Comparison of ENCODE assay signal across 7 cellular contexts in genomic region chr21:41952568-41953248, GRCh38. TPM values are rescaled to one million over a fixed set of nuclear protein-coding genes. Genes with fewer than 3 reads are reported as not detected.
DNase-seq lines count a peak whose midpoint lies in the region; ATAC-seq and TF ChIP-seq lines count a peak whose summit lies in the region.

No MANE protein-coding gene starts in this region.

- peak; percentile 77 for DNase-seq in H7
- DNase-seq in RWPE2 (ENCODE audit: low spot score), result no peak
- peak in 1 of 2 donors; percentile 20 for DNase-seq in foreskin fibroblast
- DNase-seq in HPDE6-E6E7 (ENCODE audit: extremely low spot score), result no peak

- H3K27ac ChIP-seq in RWPE2 (ENCODE audit: poor library complexity, severe bottlenecking), result peak overlapping the region; percentile 40
- no peak overlapping the region for H3K27ac ChIP-seq in rectal smooth muscle tissue (ENCODE audit: low read depth, low read length)

- H3K9ac ChIP-seq in rectal smooth muscle tissue (ENCODE audit: low read length), result peak overlapping the region; percentile 5

- TF ChIP-seq CTCF in RWPE2 (IDR thresholded peaks at IDR 0.05; ENCODE audit: poor library complexity, severe bottlenecking) (no peak), foreskin fibroblast (IDR thresholded peaks at IDR 0.05; ENCODE audit: low read depth, low read length) (no peak)

- no peaks in the 10 kb centered on the region for H3K9me3 ChIP-seq in RWPE2 (ENCODE audit: severe bottlenecking)

- H3K36me3 ChIP-seq in H7 (replicated peaks; ENCODE audit: control insufficient read depth, insufficient read depth, low read length) (no peaks in the 10 kb centered on the region), RWPE2 (ENCODE audit: low read depth) (no peaks in the 10 kb centered on the region; the same call in 1 of the 2 replicates), rectal smooth muscle tissue (ENCODE audit: control insufficient read depth, insufficient read depth, low read length) (no peaks in the 10 kb centered on the region)

- peak; percentile 15; the same call in 1 of the 3 replicates for ATAC-seq in RWPE2 (ENCODE audit: low read depth)
- no peak for ATAC-seq in GM19455 (IDR thresholded peaks at IDR 0.05; ENCODE audit: unreplicated experiment)
- ATAC-seq in HG03439 (IDR thresholded peaks at IDR 0.05; ENCODE audit: unreplicated experiment), result no peak

- peaks cover 17% of the 10 kb centered on the region for H3K4me1 ChIP-seq in RWPE2 (ENCODE audit: insufficient read depth, poor library complexity, severe bottlenecking)
- H3K4me1 ChIP-seq in rectal smooth muscle tissue (ENCODE audit: control insufficient read depth, insufficient read depth, low read length), result peaks cover 8% of the 10 kb centered on the region

- H3K4me3 ChIP-seq in H7 (ENCODE audit: insufficient read depth, low read depth, low read length) (peak overlapping the region; percentile 55), RWPE2 (ENCODE audit: severe bottlenecking) (peak overlapping the region; percentile 63), foreskin fibroblast (ENCODE audit: low read depth in 1 of 2, low read length in 2 of 2) (peak overlapping the region; percentile 60 to 71), rectal smooth muscle tissue (ENCODE audit: low read length) (peak overlapping the region; percentile 71)

- H3K27me3 ChIP-seq in H7 (ENCODE audit: control insufficient read depth, insufficient read depth, low read length) (peaks cover 9% of the 10 kb centered on the region), RWPE2 (ENCODE audit: insufficient read depth, poor library complexity, severe bottlenecking) (no peaks in the 10 kb centered on the region), rectal smooth muscle tissue (ENCODE audit: control insufficient read depth, insufficient read depth, low read length) (no peaks in the 10 kb centered on the region)

RNA-seq across cellular contexts. Expression of gene C2CD2, which starts 1.1 kb away (rescaled TPM):
- total RNA-seq in H7 (2014; rRNA removed; shearing (Covaris generic)), result 9.8 and 12.5 TPM in 2 replicates

RNA-seq across cellular contexts. Expression of gene ZBTB21, which starts 57.5 kb away (rescaled TPM):
- total RNA-seq in H7 (2014; rRNA removed; shearing (Covaris generic)), result 10.2 and 12.1 TPM in 2 replicates
